ENCODE assay signal across 8 cellular contexts in genomic region chr20:3409417-3409816, GRCh38. TPM values are rescaled to one million over a fixed set of nuclear protein-coding genes. Genes with fewer than 3 reads are reported as not detected.
A peak's percentile ranks its signal among the peaks of the same experiment; 100 is the strongest.
DNase-seq lines count a peak whose midpoint lies in the region; ATAC-seq, FAIRE-seq and TF ChIP-seq lines count a peak whose summit lies in the region.

No MANE protein-coding gene starts in this region.

- intact Hi-C loops in cardiac septum (cut with DNase I): loop anchor here (5.0 to 10.0 kb wide), 2 partner anchors 55 to 82 kb away; no protein-coding TSS in a partner anchor
- intact Hi-C loops in vagina (cut with DNase I): loop anchor here (5.0 kb wide), 1 partner anchor 63 kb away; the partner anchor contains the start of gene ATRN

- no peaks in the 10 kb centered on the region for H3K9me3 ChIP-seq in right atrium auricular region
- H3K9me3 ChIP-seq in vagina: no peaks in the 10 kb centered on the region

- H3K27me3 ChIP-seq in right atrium auricular region (no peaks in the 10 kb centered on the region), vagina (no peaks in the 10 kb centered on the region)

- H3K4me1 ChIP-seq in right atrium auricular region (peaks cover 0 to 25% of the 10 kb centered on the region in 2 donors), vagina (peaks cover 32% of the 10 kb centered on the region)

- H3K36me3 ChIP-seq in right atrium auricular region (no peaks in the 10 kb centered on the region), vagina (no peaks in the 10 kb centered on the region)

- H3K27ac Mint-ChIP-seq in brain: peak overlapping the region in 1 of 5 experiments; percentile 97
- H3K27ac Mint-ChIP-seq in neural crest cell (ENCODE audit: unreplicated experiment): no peak overlapping the region

- no peak for TF ChIP-seq POLR2A in vagina (IDR thresholded peaks at IDR 0.05)

- TF ChIP-seq CTCF in right atrium auricular region (IDR thresholded peaks at IDR 0.05): no peak
- no peak for TF ChIP-seq CTCF in brain (conservative IDR thresholded peaks at IDR 0.05)
- TF ChIP-seq CTCF in neural crest cell (conservative IDR thresholded peaks at IDR 0.05): no peak
- TF ChIP-seq CTCF in vagina (IDR thresholded peaks at IDR 0.05): no peak

- H3K9me3 Mint-ChIP-seq in brain (peaks cover 0 to 6% (median 2%) of the 10 kb centered on the region in 5 experiments), neural crest cell (peaks cover 3% of the 10 kb centered on the region)

- H3K4me1 Mint-ChIP-seq in brain: peaks cover 29% of the 10 kb centered on the region
- H3K4me1 Mint-ChIP-seq in neural crest cell: peaks cover 28% of the 10 kb centered on the region

- DNase-seq in right atrium auricular region (ENCODE audit: low spot score) (no peak), cardiac septum (ENCODE audit: low spot score) (no peak), neural crest cell (ENCODE audit: low read depth, low spot score) (no peak), vagina (ENCODE audit: extremely low spot score in 2 of 2) (no peak), HTR-8/SVneo (ENCODE audit: insufficient read length, low spot score) (no peak)

- FAIRE-seq in HTR-8/SVneo (lab: Jason Lieb, UNC): no peak

- H3K27me3 Mint-ChIP-seq in brain: peaks cover 22% of the 10 kb centered on the region
- peaks cover 11% of the 10 kb centered on the region for H3K27me3 Mint-ChIP-seq in neural crest cell (ENCODE audit: low read depth)

- H3K36me3 Mint-ChIP-seq in brain: no peaks in the 10 kb centered on the region
- H3K36me3 Mint-ChIP-seq in neural crest cell (ENCODE audit: low read depth): no peaks in the 10 kb centered on the region

- H3K4me3 Mint-ChIP-seq in brain (peak overlapping the region; percentile 93 to 99 (median 96)), neural crest cell (peak overlapping the region; percentile 94)

- H3K27ac ChIP-seq in right atrium auricular region (peak overlapping the region; percentile 96 to 98), vagina (peak overlapping the region; percentile 53)

- no peak for ATAC-seq in HG03565 (IDR thresholded peaks at IDR 0.05; ENCODE audit: unreplicated experiment)
- no peak for ATAC-seq in HG02938 (IDR thresholded peaks at IDR 0.05; ENCODE audit: unreplicated experiment)

- H3K4me3 ChIP-seq in right atrium auricular region (peak overlapping the region in 1 of 2 donors; percentile 98), vagina (peak overlapping the region in 1 of 2 donors; percentile 89)

RNA-seq across cellular contexts. Expression of gene DNAAF9, which starts 1.9 kb away (rescaled TPM):
- total RNA-seq in right atrium auricular region (10 to 100 TPM; 13.4 to 19.2 TPM), cardiac septum (29.1 TPM), neural crest cell (13.2 and 13.5 TPM in 2 replicates), vagina (18.4 TPM)
- 10.5 TPM for polyA plus RNA-seq in brain (ENCODE audit: insufficient read depth, low read depth, low replicate concordance)
